18 cellular contexts compared by ENCODE assay signal in genomic region chr18:47877892-47878291, GRCh38.
"Had no signal": no experiment of that assay in that cellular context is flagged by ENCODE, and none has a peak within 500 bp of the region (broad histone marks: within the 10 kb centered on the region; RNA-seq: fewer than 3 reads in every experiment).

No MANE protein-coding gene starts in this region.

- ATAC-seq: heart right ventricle; left lobe of liver; naive thymus-derived CD4-positive, alpha-beta T cell; stimulated activated naive CD8-positive, alpha-beta T cell treated with anti-CD3 and anti-CD28 coated beads, Interleukin-15, Interleukin-2, amounts not matched to agents 100 U/mL and 50 U/mL, for 24 hours had no signal

- H3K27me3 ChIP-seq: heart right ventricle had no signal

- DNase-seq: activated CD4-positive, alpha-beta memory T cell treated with anti-CD3 and anti-CD28 coated beads for 36 hours; activated CD4-positive, alpha-beta T cell treated with anti-CD3 and anti-CD28 coated beads for 48 hours; activated effector memory CD4-positive, alpha-beta T cell treated with Interleukin-2 at 50 U/mL for 16 hours; activated naive CD4-positive, alpha-beta T cell treated with anti-CD3 and anti-CD28 coated beads for 36 hours; activated naive CD8-positive, alpha-beta T cell treated with anti-CD3 and anti-CD28 coated beads, Interleukin-2, amount 10 ng/mL, durations not matched to agents 7 days and 5 days; activated T-cell treated with anti-CD3 and anti-CD28 coated beads, Interleukin-2, amount 50 U/mL, for 48 hours; caudate nucleus; heart right ventricle; kidney; naive thymus-derived CD4-positive, alpha-beta T cell; stimulated activated CD4-positive, alpha-beta T cell treated with anti-CD3 and anti-CD28 coated beads, Interleukin-4, amount 100 ng/mL, for 24 hours; stimulated activated naive CD8-positive, alpha-beta T cell treated with anti-CD3 and anti-CD28 coated beads, Interleukin-15, Interleukin-2, amounts not matched to agents 100 U/mL and 50 U/mL, for 24 hours; T-helper 2 cell had no signal

- H3K4me1 ChIP-seq: prostate gland had no signal

- H3K4me3 ChIP-seq: heart right ventricle, lung, prostate gland had no signal

- H3K9me3 ChIP-seq: heart right ventricle, prostate gland had no signal

- H3K36me3 ChIP-seq: prostate gland had no signal

- H3K9me3 Mint-ChIP-seq: activated CD4-positive, alpha-beta memory T cell treated with anti-CD3 and anti-CD28 coated beads for 36 hours; activated naive CD4-positive, alpha-beta T cell treated with anti-CD3 and anti-CD28 coated beads for 36 hours; brain; neural crest cell had no signal

- H3K27ac Mint-ChIP-seq: activated CD4-positive, alpha-beta memory T cell treated with anti-CD3 and anti-CD28 coated beads for 36 hours; activated naive CD4-positive, alpha-beta T cell treated with anti-CD3 and anti-CD28 coated beads for 36 hours; activated naive CD8-positive, alpha-beta T cell treated with anti-CD3 and anti-CD28 coated beads, Interleukin-2, amount 10 ng/mL, durations not matched to agents 7 days and 5 days; brain had no signal

- H3K4me3 Mint-ChIP-seq: activated CD4-positive, alpha-beta memory T cell treated with anti-CD3 and anti-CD28 coated beads for 36 hours; activated naive CD4-positive, alpha-beta T cell treated with anti-CD3 and anti-CD28 coated beads for 36 hours; activated naive CD8-positive, alpha-beta T cell treated with anti-CD3 and anti-CD28 coated beads, Interleukin-2, amount 10 ng/mL, durations not matched to agents 7 days and 5 days; brain; naive thymus-derived CD4-positive, alpha-beta T cell; neural crest cell had no signal

- H3K27ac ChIP-seq: heart right ventricle, prostate gland had no signal

- H3K27me3 Mint-ChIP-seq: activated CD4-positive, alpha-beta memory T cell treated with anti-CD3 and anti-CD28 coated beads for 36 hours; brain; naive thymus-derived CD4-positive, alpha-beta T cell had no signal
